9 cellular contexts compared by ENCODE assay signal in genomic region chrX:141176586-141177451, GRCh38. TPM values are rescaled to one million over a fixed set of nuclear protein-coding genes. Genes with fewer than 3 reads are reported as not detected.
A peak's percentile ranks its signal among the peaks of the same experiment; 100 is the strongest.
DNase-seq lines count a peak whose midpoint lies in the region; ATAC-seq and TF ChIP-seq lines count a peak whose summit lies in the region.
"Had no signal": no experiment of that assay in that cellular context is flagged by ENCODE, and none has a peak within 500 bp of the region (broad histone marks: within the 10 kb centered on the region; RNA-seq: fewer than 3 reads in every experiment).

TSS of gene LDOC1 (minus strand) at chrX:141177129. CDS start at chrX:141177021, 108 bp downstream.

- no peak within 1 kb of the TSS for H3K9ac ChIP-seq in neural progenitor cell

- H3K4me3 ChIP-seq in H7 (ENCODE audit: insufficient read depth, low read depth, low read length) (peak within 1 kb of the TSS; percentile 91), neural progenitor cell (peak within 1 kb of the TSS; percentile 60)

- peak within 1 kb of the TSS; percentile 90 for H2AFZ ChIP-seq in neural progenitor cell (replicated peaks)

- no peaks in the 10 kb centered on the region for H3K9me3 ChIP-seq in neural progenitor cell (ENCODE audit: low read depth)
- H3K9me3 ChIP-seq: neutrophil had no signal

- H3K27ac ChIP-seq in neural progenitor cell = no peak within 1 kb of the TSS
- H3K27ac ChIP-seq: neutrophil had no signal

- H3K4me3 Mint-ChIP-seq in activated naive CD4-positive, alpha-beta T cell treated with anti-CD3 and anti-CD28 coated beads, Interleukin-2, amount 10 ng/mL, durations not matched to agents 7 days and 5 days = peak within 1 kb of the TSS; percentile 61
- H3K4me3 Mint-ChIP-seq in neural progenitor cell = peak within 1 kb of the TSS; percentile 87

- DNase-seq in H7 (peak; percentile 91), RPMI7951 (ENCODE audit: low read depth) (peak; percentile 62), foreskin melanocyte (peak; percentile 22), neural progenitor cell (ENCODE audit: low spot score) (peak; percentile 93)
- DNase-seq in activated naive CD4-positive, alpha-beta T cell treated with anti-CD3 and anti-CD28 coated beads, Interleukin-2, amount 10 ng/mL, durations not matched to agents 7 days and 5 days = peak; percentile 81
- peak; percentile 63 for DNase-seq in stimulated activated naive CD8-positive, alpha-beta T cell treated with anti-CD3 and anti-CD28 coated beads, Interleukin-15, Interleukin-2, amounts not matched to agents 100 U/mL and 50 U/mL, for 24 hours

- H3K36me3 Mint-ChIP-seq in activated naive CD4-positive, alpha-beta T cell treated with anti-CD3 and anti-CD28 coated beads, Interleukin-2, amount 10 ng/mL, durations not matched to agents 7 days and 5 days = peaks cover 2% of the 10 kb centered on the region
- peaks cover 2% of the 10 kb centered on the region for H3K36me3 Mint-ChIP-seq in neural progenitor cell

- H3K4me1 Mint-ChIP-seq in activated naive CD4-positive, alpha-beta T cell treated with anti-CD3 and anti-CD28 coated beads, Interleukin-2, amount 10 ng/mL, durations not matched to agents 7 days and 5 days = peaks cover 13% of the 10 kb centered on the region
- peaks cover 6% of the 10 kb centered on the region for H3K4me1 Mint-ChIP-seq in neural progenitor cell

- ATAC-seq in stimulated activated naive CD8-positive, alpha-beta T cell treated with anti-CD3 and anti-CD28 coated beads, Interleukin-15, Interleukin-2, amounts not matched to agents 100 U/mL and 50 U/mL, for 24 hours = peak; percentile 75
- ATAC-seq in GM18867 (IDR thresholded peaks at IDR 0.05; ENCODE audit: unreplicated experiment) (no peak), GM21717 (IDR thresholded peaks at IDR 0.05; ENCODE audit: unreplicated experiment) (no peak)

- CTCF ChIA-PET in activated naive CD4-positive, alpha-beta T cell treated with anti-CD3 and anti-CD28 coated beads, Interleukin-2, amount 10 ng/mL, durations not matched to agents 7 days and 5 days (lab: Charles Lee) = no interaction called here

- peaks cover 3% of the 10 kb centered on the region for H3F3A ChIP-seq in neural progenitor cell (ENCODE audit: low read depth)

- H3K4me1 ChIP-seq in neural progenitor cell = no peaks in the 10 kb centered on the region

- TF ChIP-seq CTCF in neural progenitor cell (IDR thresholded peaks at IDR 0.05) = no peak

- H3K4me2 ChIP-seq in neural progenitor cell = peak within 1 kb of the TSS; percentile 72

- H3K36me3 ChIP-seq in H7 (replicated peaks; ENCODE audit: control insufficient read depth, insufficient read depth, low read length) (no peaks in the 10 kb centered on the region; the same call in 1 of the 2 replicates), neural progenitor cell (no peaks in the 10 kb centered on the region)
- H3K36me3 ChIP-seq: neutrophil had no signal

- H3K9me3 Mint-ChIP-seq in activated naive CD4-positive, alpha-beta T cell treated with anti-CD3 and anti-CD28 coated beads, Interleukin-2, amount 10 ng/mL, durations not matched to agents 7 days and 5 days = peaks cover 1% of the 10 kb centered on the region
- peaks cover 19% of the 10 kb centered on the region for H3K9me3 Mint-ChIP-seq in neural progenitor cell

- H3K27ac Mint-ChIP-seq in activated naive CD4-positive, alpha-beta T cell treated with anti-CD3 and anti-CD28 coated beads, Interleukin-2, amount 10 ng/mL, durations not matched to agents 7 days and 5 days = peak within 1 kb of the TSS; percentile 60
- H3K27ac Mint-ChIP-seq in neural progenitor cell = no peak within 1 kb of the TSS

- H4K20me1 ChIP-seq in neural progenitor cell (ENCODE audit: low read depth) = no peaks in the 10 kb centered on the region

- no peaks in the 10 kb centered on the region for H3K27me3 Mint-ChIP-seq in activated naive CD4-positive, alpha-beta T cell treated with anti-CD3 and anti-CD28 coated beads, Interleukin-2, amount 10 ng/mL, durations not matched to agents 7 days and 5 days
- H3K27me3 Mint-ChIP-seq in neural progenitor cell (ENCODE audit: insufficient read depth, low read depth) = peaks cover 2% of the 10 kb centered on the region

- H3K27me3 ChIP-seq in H7 (ENCODE audit: control insufficient read depth, insufficient read depth, low read length) = no peaks in the 10 kb centered on the region
- no peaks in the 10 kb centered on the region for H3K27me3 ChIP-seq in neural progenitor cell

- H3K79me2 ChIP-seq in neural progenitor cell (ENCODE audit: low read depth) = no peaks in the 10 kb centered on the region

RNA-seq across cellular contexts. Expression of gene LDOC1, which starts in this region (rescaled TPM):
- total RNA-seq in H7 (2014; rRNA removed; shearing (Covaris generic)) = 16.8 and 17.8 TPM in 2 replicates
- total RNA-seq in RPMI7951 (2014; rRNA removed; shearing (Covaris generic)) = 2.8 and 3.3 TPM in 2 replicates
- total RNA-seq in neural progenitor cell (ENCODE audit: low replicate concordance) = 3.7 and 6.0 TPM in 2 replicates

Comparison
In these comparisons a context has a peak if more than half of its experiments do, and no peak if none do; other contexts are left out.
1. DNase-seq: peak in every context shown above with its lines; median percentile 93 in neural progenitor cell; 91 in H7; 81 in activated naive CD4-positive, alpha-beta T cell treated with anti-CD3 and anti-CD28 coated beads, Interleukin-2, amount 10 ng/mL, durations not matched to agents 7 days and 5 days; 63 in stimulated activated naive CD8-positive, alpha-beta T cell treated with anti-CD3 and anti-CD28 coated beads, Interleukin-15, Interleukin-2, amounts not matched to agents 100 U/mL and 50 U/mL, for 24 hours; 62 in RPMI7951; 22 in foreskin melanocyte.